Comparison of ENCODE assay signal across 14 cellular contexts in genomic region chr3:194582196-194582905, GRCh38. TPM values are rescaled to one million over a fixed set of nuclear protein-coding genes. Genes with fewer than 3 reads are reported as not detected.
DNase-seq lines count a peak whose midpoint lies in the region; ATAC-seq and TF ChIP-seq lines count a peak whose summit lies in the region.
"Had no signal": no experiment of that assay in that cellular context is flagged by ENCODE, and none has a peak within 500 bp of the region (broad histone marks: within the 10 kb centered on the region; RNA-seq: fewer than 3 reads in every experiment).

No MANE protein-coding gene starts in this region.

- H3K4me1 Mint-ChIP-seq in activated naive CD4-positive, alpha-beta T cell treated with anti-CD3 and anti-CD28 coated beads, Interleukin-2, amount 50 U/mL, for 24 hours = peaks cover 22% of the 10 kb centered on the region
- peaks cover 44% of the 10 kb centered on the region for H3K4me1 Mint-ChIP-seq in stimulated activated effector memory CD8-positive, alpha-beta T cell treated with anti-CD3 and anti-CD28 coated beads, Interleukin-12 subunit alpha, Interleukin-12 subunit beta, amount 100 ng/mL, for 72 hours

- peak overlapping the region; percentile 42 for H3K4me3 Mint-ChIP-seq in activated naive CD4-positive, alpha-beta T cell treated with anti-CD3 and anti-CD28 coated beads, Interleukin-2, amount 50 U/mL, for 24 hours
- peak overlapping the region; percentile 32 for H3K4me3 Mint-ChIP-seq in stimulated activated effector memory CD8-positive, alpha-beta T cell treated with anti-CD3 and anti-CD28 coated beads, Interleukin-12 subunit alpha, Interleukin-12 subunit beta, amount 100 ng/mL, for 72 hours

- no peak overlapping the region for H3K27ac Mint-ChIP-seq in activated naive CD4-positive, alpha-beta T cell treated with anti-CD3 and anti-CD28 coated beads, Interleukin-2, amount 50 U/mL, for 24 hours
- no peak overlapping the region for H3K27ac Mint-ChIP-seq in stimulated activated effector memory CD8-positive, alpha-beta T cell treated with anti-CD3 and anti-CD28 coated beads, Interleukin-12 subunit alpha, Interleukin-12 subunit beta, amount 100 ng/mL, for 72 hours

- H3K27me3 Mint-ChIP-seq in activated naive CD4-positive, alpha-beta T cell treated with anti-CD3 and anti-CD28 coated beads, Interleukin-2, amount 50 U/mL, for 24 hours = no peaks in the 10 kb centered on the region

- TF ChIP-seq CTCF in RWPE1 (conservative IDR thresholded peaks at IDR 0.05; ENCODE audit: low read depth) (no peak), epithelial cell of proximal tubule (conservative IDR thresholded peaks at IDR 0.05; ENCODE audit: low read depth, low read length) (peak; percentile 11), foreskin fibroblast (IDR thresholded peaks at IDR 0.05; ENCODE audit: low read depth, low read length) (no peak)

- peaks cover 5% of the 10 kb centered on the region for H3K9me3 Mint-ChIP-seq in activated naive CD4-positive, alpha-beta T cell treated with anti-CD3 and anti-CD28 coated beads, Interleukin-2, amount 50 U/mL, for 24 hours
- H3K9me3 Mint-ChIP-seq in stimulated activated effector memory CD8-positive, alpha-beta T cell treated with anti-CD3 and anti-CD28 coated beads, Interleukin-12 subunit alpha, Interleukin-12 subunit beta, amount 100 ng/mL, for 72 hours = no peaks in the 10 kb centered on the region

- POLR2A ChIA-PET in RWPE1 (lab: Yijun Ruan, JAX; ENCODE audit: low non-redundant PET) = interaction anchor here (0.8 kb wide), 1 partner anchor 97 kb away, joined by 3 read pairs; no protein-coding TSS in a partner anchor

- H3K36me3 Mint-ChIP-seq in activated naive CD4-positive, alpha-beta T cell treated with anti-CD3 and anti-CD28 coated beads, Interleukin-2, amount 50 U/mL, for 24 hours = peaks cover 15% of the 10 kb centered on the region
- peaks cover 12% of the 10 kb centered on the region for H3K36me3 Mint-ChIP-seq in stimulated activated effector memory CD8-positive, alpha-beta T cell treated with anti-CD3 and anti-CD28 coated beads, Interleukin-12 subunit alpha, Interleukin-12 subunit beta, amount 100 ng/mL, for 72 hours

- peak overlapping the region; percentile 92 for H3K27ac ChIP-seq in RWPE1
- H3K27ac ChIP-seq: SJCRH30 had no signal

- no peak for DNase-seq in activated naive CD4-positive, alpha-beta T cell treated with Interleukin-2 at 50 U/mL for 16 hours
- DNase-seq in RWPE1 (ENCODE audit: low spot score) = no peak
- DNase-seq in epithelial cell of proximal tubule (ENCODE audit: low read depth) = no peak
- no peak for DNase-seq in stimulated activated effector memory CD8-positive, alpha-beta T cell treated with anti-CD3 and anti-CD28 coated beads, Interleukin-12 subunit alpha, Interleukin-12 subunit beta, amount 100 ng/mL, for 72 hours (ENCODE audit: low spot score in 2 of 2)
- DNase-seq in foreskin fibroblast = no peak
- no peak for DNase-seq in middle frontal gyrus (ENCODE audit: extremely low spot score, low spot score)
- DNase-seq in HUDEP-2 (lab: John Stamatoyannopoulos, UW; ENCODE audit: unreplicated experiment in 76 of 76) = no peak
- DNase-seq: colonic mucosa, NCI-H1105 treated with DMSO at 0.1 percent for 48 hours, retina, SJCRH30 had no signal

- no peak for ATAC-seq in stimulated activated effector memory CD8-positive, alpha-beta T cell treated with anti-CD3 and anti-CD28 coated beads, Interleukin-12 subunit alpha, Interleukin-12 subunit beta, amount 100 ng/mL, for 72 hours
- ATAC-seq: activated CD4-positive, CD25-positive, alpha-beta regulatory T cell treated with anti-CD3 and anti-CD28 coated beads, Interleukin-2, amount 50 U/mL, for 24 hours; mucosa of descending colon had no signal

- H3K4me3 ChIP-seq in epithelial cell of proximal tubule (ENCODE audit: low read depth, low read length) (no peak overlapping the region), foreskin fibroblast (ENCODE audit: low read depth in 1 of 2, low read length in 2 of 2) (no peak overlapping the region)
- H3K4me3 ChIP-seq: mucosa of descending colon had no signal

- CTCF ChIA-PET in RWPE1 (lab: Yijun Ruan, JAX) = interaction anchor here (0.6 to 1.1 kb wide), 4 partner anchors 12 to 203 kb away, joined by 3 to 5 read pairs (median 4); no protein-coding TSS in a partner anchor

RNA-seq across cellular contexts. Expression of gene TMEM44, which starts 50.9 kb away (rescaled TPM):
- 11.2 and 16.0 TPM in 2 replicates for total RNA-seq in epithelial cell of proximal tubule
